Comparison of ENCODE assay signal across 1 cellular context in the genomic region with DNA sequence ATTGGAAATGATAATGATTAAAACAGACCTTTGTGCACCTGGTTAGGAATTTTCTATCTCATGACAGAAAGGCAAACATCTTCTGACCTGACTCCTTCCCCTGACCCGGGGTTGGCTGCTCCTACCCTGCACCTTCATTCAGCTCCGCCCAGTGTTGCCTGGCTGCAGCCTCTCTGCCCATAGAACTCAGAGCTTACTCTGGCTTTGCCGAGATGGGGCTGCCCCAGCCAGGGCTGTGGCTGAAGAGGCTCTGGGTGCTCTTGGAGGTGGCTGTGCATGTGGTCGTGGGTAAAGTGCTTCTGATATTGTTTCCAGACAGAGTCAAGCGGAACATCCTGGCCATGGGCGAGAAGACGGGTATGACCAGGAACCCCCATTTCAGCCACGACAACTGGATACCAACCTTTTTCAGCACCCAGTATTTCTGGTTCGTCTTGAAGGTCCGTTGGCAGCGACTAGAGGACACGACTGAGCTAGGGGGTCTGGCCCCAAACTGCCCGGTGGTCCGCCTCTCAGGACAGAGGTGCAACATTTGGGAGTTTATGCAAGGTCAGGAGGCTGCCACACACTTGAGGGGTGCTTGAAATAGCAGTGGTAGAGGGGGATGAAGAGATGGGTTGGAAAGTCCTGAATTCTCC.
TF ChIP-seq lines count a peak whose summit lies in the region.

A gene (plus strand): TSS at position 189 of the 638 bp plus-strand sequence. CDS start 24 bp downstream, at position 213.

TF ChIP-seq in HepG2, 621 proteins besides CTCF, POLR2A, EP300 and RAD21 (continued from another document and continues in another):
- TF ChIP-seq, protein P1, sequence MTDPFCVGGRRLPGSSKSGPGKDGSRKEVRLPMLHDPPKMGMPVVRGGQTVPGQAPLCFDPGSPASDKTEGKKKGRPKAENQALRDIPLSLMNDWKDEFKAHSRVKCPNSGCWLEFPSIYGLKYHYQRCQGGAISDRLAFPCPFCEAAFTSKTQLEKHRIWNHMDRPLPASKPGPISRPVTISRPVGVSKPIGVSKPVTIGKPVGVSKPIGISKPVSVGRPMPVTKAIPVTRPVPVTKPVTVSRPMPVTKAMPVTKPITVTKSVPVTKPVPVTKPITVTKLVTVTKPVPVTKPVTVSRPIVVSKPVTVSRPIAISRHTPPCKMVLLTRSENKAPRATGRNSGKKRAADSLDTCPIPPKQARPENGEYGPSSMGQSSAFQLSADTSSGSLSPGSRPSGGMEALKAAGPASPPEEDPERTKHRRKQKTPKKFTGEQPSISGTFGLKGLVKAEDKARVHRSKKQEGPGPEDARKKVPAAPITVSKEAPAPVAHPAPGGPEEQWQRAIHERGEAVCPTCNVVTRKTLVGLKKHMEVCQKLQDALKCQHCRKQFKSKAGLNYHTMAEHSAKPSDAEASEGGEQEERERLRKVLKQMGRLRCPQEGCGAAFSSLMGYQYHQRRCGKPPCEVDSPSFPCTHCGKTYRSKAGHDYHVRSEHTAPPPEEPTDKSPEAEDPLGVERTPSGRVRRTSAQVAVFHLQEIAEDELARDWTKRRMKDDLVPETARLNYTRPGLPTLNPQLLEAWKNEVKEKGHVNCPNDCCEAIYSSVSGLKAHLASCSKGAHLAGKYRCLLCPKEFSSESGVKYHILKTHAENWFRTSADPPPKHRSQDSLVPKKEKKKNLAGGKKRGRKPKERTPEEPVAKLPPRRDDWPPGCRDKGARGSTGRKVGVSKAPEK (CRISPR knock-in tag; IDR thresholded peaks at IDR 0.05; ENCODE audit: borderline replicate concordance) = no peak
- TF ChIP-seq, protein P2, sequence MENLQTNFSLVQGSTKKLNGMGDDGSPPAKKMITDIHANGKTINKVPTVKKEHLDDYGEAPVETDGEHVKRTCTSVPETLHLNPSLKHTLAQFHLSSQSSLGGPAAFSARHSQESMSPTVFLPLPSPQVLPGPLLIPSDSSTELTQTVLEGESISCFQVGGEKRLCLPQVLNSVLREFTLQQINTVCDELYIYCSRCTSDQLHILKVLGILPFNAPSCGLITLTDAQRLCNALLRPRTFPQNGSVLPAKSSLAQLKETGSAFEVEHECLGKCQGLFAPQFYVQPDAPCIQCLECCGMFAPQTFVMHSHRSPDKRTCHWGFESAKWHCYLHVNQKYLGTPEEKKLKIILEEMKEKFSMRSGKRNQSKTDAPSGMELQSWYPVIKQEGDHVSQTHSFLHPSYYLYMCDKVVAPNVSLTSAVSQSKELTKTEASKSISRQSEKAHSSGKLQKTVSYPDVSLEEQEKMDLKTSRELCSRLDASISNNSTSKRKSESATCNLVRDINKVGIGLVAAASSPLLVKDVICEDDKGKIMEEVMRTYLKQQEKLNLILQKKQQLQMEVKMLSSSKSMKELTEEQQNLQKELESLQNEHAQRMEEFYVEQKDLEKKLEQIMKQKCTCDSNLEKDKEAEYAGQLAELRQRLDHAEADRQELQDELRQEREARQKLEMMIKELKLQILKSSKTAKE (CRISPR knock-in tag; IDR thresholded peaks at IDR 0.05; ENCODE audit: borderline replicate concordance) = no peak
- TF ChIP-seq DNMT3B (CRISPR knock-in tag; conservative IDR thresholded peaks at IDR 0.05) (no peak), ZNF615 (CRISPR knock-in tag; IDR thresholded peaks at IDR 0.05; ENCODE audit: borderline replicate concordance) (no peak), ZNF468 (CRISPR knock-in tag; IDR thresholded peaks at IDR 0.05) (no peak), FOXJ3 (CRISPR knock-in tag; IDR thresholded peaks at IDR 0.05; ENCODE audit: borderline replicate concordance) (peak; percentile 28; the same call in 1 of the 2 replicates), KDM5A (IDR thresholded peaks at IDR 0.05; ENCODE audit: borderline replicate concordance, low read length) (no peak), ZNF121 (CRISPR knock-in tag; IDR thresholded peaks at IDR 0.05) (no peak), NFYB (CRISPR knock-in tag; IDR thresholded peaks at IDR 0.05) (peak; percentile 54; the same call in 1 of the 2 replicates), ZNF263 (CRISPR knock-in tag; IDR thresholded peaks at IDR 0.05) (0 out of 2 replicates have a peak, but pooled peaks have one; percentile 30), NFYC (CRISPR knock-in tag; IDR thresholded peaks at IDR 0.05) (no peak), POGZ (CRISPR knock-in tag; IDR thresholded peaks at IDR 0.05) (no peak), FOXO1 (CRISPR knock-in tag; IDR thresholded peaks at IDR 0.05) (no peak), ZFP36L1 (CRISPR knock-in tag; IDR thresholded peaks at IDR 0.05) (peak; percentile 54; the same call in 1 of the 2 replicates), ZBTB42 (CRISPR knock-in tag; IDR thresholded peaks at IDR 0.05) (no peak), ZNF598 (CRISPR knock-in tag; IDR thresholded peaks at IDR 0.05; ENCODE audit: borderline replicate concordance) (0 out of 2 replicates have a peak, but pooled peaks have one; percentile 44), KDM3A (CRISPR knock-in tag; IDR thresholded peaks at IDR 0.05; ENCODE audit: low read depth) (no peak), ZNF660 (CRISPR knock-in tag; IDR thresholded peaks at IDR 0.05; ENCODE audit: borderline replicate concordance, low read depth) (no peak), ZNF749 (CRISPR knock-in tag; IDR thresholded peaks at IDR 0.05; ENCODE audit: borderline replicate concordance) (no peak), RBM39 (IDR thresholded peaks at IDR 0.05; ENCODE audit: low read depth, low read length, poor library complexity, severe bottlenecking) (no peak), ZNF724P (CRISPR knock-in tag; IDR thresholded peaks at IDR 0.05; ENCODE audit: borderline replicate concordance) (no peak), HNRNPK (IDR thresholded peaks at IDR 0.05; ENCODE audit: low read depth, low read length, poor library complexity, severe bottlenecking) (no peak), TP53 (CRISPR knock-in tag; conservative IDR thresholded peaks at IDR 0.05) (no peak), RNF2 (conservative IDR thresholded peaks at IDR 0.05; ENCODE audit: low read depth) (no peak), TAF1 (CRISPR knock-in tag; IDR thresholded peaks at IDR 0.05) (peak; percentile 71), CBFB (CRISPR knock-in tag; IDR thresholded peaks at IDR 0.05) (no peak), NKX3-1 (CRISPR knock-in tag; IDR thresholded peaks at IDR 0.05) (0 out of 2 replicates have a peak, but pooled peaks have one; percentile 27), TEAD3 (CRISPR knock-in tag; optimal IDR thresholded peaks at IDR 0.05; ENCODE audit: borderline replicate concordance) (peak; percentile 51), FOSL2 (CRISPR knock-in tag; IDR thresholded peaks at IDR 0.05) (no peak), THYN1 (CRISPR knock-in tag; IDR thresholded peaks at IDR 0.05; ENCODE audit: borderline replicate concordance, low read depth) (no peak)
- TF ChIP-seq, protein P3, sequence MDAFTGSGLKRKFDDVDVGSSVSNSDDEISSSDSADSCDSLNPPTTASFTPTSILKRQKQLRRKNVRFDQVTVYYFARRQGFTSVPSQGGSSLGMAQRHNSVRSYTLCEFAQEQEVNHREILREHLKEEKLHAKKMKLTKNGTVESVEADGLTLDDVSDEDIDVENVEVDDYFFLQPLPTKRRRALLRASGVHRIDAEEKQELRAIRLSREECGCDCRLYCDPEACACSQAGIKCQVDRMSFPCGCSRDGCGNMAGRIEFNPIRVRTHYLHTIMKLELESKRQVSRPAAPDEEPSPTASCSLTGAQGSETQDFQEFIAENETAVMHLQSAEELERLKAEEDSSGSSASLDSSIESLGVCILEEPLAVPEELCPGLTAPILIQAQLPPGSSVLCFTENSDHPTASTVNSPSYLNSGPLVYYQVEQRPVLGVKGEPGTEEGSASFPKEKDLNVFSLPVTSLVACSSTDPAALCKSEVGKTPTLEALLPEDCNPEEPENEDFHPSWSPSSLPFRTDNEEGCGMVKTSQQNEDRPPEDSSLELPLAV (CRISPR knock-in tag; conservative IDR thresholded peaks at IDR 0.05; ENCODE audit: low read depth) = no peak
- TF ChIP-seq, protein P4, sequence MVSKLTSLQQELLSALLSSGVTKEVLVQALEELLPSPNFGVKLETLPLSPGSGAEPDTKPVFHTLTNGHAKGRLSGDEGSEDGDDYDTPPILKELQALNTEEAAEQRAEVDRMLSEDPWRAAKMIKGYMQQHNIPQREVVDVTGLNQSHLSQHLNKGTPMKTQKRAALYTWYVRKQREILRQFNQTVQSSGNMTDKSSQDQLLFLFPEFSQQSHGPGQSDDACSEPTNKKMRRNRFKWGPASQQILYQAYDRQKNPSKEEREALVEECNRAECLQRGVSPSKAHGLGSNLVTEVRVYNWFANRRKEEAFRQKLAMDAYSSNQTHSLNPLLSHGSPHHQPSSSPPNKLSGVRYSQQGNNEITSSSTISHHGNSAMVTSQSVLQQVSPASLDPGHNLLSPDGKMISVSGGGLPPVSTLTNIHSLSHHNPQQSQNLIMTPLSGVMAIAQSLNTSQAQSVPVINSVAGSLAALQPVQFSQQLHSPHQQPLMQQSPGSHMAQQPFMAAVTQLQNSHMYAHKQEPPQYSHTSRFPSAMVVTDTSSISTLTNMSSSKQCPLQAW (CRISPR knock-in tag; IDR thresholded peaks at IDR 0.05) = no peak
- TF ChIP-seq, protein P5, sequence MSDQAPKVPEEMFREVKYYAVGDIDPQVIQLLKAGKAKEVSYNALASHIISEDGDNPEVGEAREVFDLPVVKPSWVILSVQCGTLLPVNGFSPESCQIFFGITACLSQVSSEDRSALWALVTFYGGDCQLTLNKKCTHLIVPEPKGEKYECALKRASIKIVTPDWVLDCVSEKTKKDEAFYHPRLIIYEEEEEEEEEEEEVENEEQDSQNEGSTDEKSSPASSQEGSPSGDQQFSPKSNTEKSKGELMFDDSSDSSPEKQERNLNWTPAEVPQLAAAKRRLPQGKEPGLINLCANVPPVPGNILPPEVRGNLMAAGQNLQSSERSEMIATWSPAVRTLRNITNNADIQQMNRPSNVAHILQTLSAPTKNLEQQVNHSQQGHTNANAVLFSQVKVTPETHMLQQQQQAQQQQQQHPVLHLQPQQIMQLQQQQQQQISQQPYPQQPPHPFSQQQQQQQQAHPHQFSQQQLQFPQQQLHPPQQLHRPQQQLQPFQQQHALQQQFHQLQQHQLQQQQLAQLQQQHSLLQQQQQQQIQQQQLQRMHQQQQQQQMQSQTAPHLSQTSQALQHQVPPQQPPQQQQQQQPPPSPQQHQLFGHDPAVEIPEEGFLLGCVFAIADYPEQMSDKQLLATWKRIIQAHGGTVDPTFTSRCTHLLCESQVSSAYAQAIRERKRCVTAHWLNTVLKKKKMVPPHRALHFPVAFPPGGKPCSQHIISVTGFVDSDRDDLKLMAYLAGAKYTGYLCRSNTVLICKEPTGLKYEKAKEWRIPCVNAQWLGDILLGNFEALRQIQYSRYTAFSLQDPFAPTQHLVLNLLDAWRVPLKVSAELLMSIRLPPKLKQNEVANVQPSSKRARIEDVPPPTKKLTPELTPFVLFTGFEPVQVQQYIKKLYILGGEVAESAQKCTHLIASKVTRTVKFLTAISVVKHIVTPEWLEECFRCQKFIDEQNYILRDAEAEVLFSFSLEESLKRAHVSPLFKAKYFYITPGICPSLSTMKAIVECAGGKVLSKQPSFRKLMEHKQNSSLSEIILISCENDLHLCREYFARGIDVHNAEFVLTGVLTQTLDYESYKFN (CRISPR knock-in tag; conservative IDR thresholded peaks at IDR 0.05) = peak; percentile 44; the same call in 1 of the 2 replicates
- TF ChIP-seq, protein P6, sequence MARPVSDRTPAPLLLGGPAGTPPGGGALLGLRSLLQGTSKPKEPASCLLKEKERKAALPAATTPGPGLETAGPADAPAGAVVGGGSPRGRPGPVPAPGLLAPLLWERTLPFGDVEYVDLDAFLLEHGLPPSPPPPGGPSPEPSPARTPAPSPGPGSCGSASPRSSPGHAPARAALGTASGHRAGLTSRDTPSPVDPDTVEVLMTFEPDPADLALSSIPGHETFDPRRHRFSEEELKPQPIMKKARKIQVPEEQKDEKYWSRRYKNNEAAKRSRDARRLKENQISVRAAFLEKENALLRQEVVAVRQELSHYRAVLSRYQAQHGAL (CRISPR knock-in tag; IDR thresholded peaks at IDR 0.05; ENCODE audit: not compliant biosample characterization) = no peak
- TF ChIP-seq, protein P7, sequence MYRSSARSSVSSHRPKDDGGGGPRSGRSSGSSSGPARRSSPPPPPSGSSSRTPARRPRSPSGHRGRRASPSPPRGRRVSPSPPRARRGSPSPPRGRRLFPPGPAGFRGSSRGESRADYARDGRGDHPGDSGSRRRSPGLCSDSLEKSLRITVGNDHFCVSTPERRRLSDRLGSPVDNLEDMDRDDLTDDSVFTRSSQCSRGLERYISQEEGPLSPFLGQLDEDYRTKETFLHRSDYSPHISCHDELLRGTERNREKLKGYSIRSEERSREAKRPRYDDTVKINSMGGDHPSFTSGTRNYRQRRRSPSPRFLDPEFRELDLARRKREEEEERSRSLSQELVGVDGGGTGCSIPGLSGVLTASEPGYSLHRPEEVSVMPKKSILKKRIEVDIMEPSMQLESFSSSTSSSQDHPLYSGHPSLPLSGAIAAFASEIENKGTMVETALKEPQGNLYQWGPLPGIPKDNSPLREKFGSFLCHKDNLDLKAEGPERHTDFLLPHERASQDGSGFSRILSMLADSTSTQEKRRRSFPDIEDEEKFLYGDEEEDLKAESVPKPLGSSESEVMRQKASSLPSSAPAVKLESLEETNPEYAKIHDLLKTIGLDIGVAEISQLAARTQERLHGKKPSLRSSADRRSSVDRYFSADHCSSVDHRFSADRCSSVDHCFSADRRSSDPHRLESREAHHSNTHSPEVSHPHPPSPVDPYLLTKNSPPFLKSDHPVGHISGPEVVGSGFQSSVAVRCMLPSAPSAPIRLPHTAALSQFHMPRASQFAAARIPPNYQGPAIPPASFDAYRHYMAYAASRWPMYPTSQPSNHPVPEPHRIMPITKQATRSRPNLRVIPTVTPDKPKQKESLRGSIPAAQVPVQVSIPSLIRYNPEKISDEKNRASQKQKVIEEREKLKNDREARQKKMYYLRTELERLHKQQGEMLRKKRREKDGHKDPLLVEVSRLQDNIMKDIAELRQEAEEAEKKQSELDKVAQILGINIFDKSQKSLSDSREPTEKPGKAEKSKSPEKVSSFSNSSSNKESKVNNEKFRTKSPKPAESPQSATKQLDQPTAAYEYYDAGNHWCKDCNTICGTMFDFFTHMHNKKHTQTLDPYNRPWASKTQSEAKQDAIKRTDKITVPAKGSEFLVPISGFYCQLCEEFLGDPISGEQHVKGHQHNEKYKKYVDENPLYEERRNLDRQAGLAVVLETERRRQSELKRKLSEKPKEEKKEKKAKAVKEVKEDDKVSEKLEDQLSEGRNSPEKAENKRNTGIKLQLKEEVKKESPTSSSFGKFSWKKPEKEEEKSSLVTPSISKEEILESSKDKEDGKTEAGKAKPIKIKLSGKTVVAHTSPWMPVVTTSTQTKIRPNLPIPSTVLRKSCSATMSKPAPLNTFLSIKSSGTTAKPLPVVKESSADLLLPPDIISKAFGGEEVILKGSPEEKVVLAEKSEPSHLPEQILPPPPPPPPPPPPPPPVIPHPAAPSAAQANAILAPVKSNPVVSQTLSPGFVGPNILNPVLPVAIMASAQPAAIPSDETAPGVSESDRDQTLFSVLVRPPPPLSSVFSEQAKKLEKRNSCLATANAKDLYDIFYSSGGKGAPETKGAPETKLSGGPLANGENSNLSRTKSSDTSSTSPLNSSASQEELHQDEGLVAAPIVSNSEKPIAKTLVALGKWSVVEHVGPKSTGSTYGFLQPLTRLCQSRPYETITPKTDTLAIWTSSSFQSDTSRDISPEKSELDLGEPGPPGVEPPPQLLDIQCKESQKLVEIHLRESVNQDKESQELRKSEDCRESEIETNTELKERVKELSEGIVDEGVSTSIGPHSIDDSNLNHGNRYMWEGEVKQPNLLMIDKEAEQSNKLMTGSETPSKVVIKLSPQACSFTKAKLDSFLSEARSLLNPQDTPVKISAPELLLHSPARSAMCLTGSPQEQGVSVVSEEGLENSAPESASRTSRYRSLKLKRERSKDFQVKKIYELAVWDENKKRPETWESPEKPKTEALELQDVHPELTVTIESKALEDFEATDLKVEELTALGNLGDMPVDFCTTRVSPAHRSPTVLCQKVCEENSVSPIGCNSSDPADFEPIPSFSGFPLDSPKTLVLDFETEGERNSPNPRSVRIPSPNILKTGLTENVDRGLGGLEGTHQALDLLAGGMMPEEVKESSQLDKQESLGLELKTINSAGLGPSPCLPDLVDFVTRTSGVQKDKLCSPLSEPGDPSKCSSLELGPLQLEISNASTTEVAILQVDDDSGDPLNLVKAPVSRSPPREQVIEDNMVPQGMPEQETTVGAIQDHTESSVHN (CRISPR knock-in tag; IDR thresholded peaks at IDR 0.05) = no peak
